10 cellular contexts compared by ENCODE assay signal in genomic region chr14:51369814-51370213, GRCh38.
A peak's percentile ranks its signal among the peaks of the same experiment; 100 is the strongest.
DNase-seq lines count a peak whose midpoint lies in the region; ATAC-seq and TF ChIP-seq lines count a peak whose summit lies in the region.
"Had no signal": no experiment of that assay in that cellular context is flagged by ENCODE, and none has a peak within 500 bp of the region (broad histone marks: within the 10 kb centered on the region; RNA-seq: fewer than 3 reads in every experiment).

No MANE protein-coding gene starts in this region.

- TF ChIP-seq CTCF in activated CD8-positive, alpha-beta T cell treated with anti-CD3 and anti-CD28 coated beads for 36 hours (IDR thresholded peaks at IDR 0.05), result peak; percentile 70
- peak; percentile 76 for TF ChIP-seq CTCF in OCI-LY3 (IDR thresholded peaks at IDR 0.05; ENCODE audit: low read depth, low read length)
- TF ChIP-seq CTCF in epithelial cell of esophagus (IDR thresholded peaks at IDR 0.05; ENCODE audit: insufficient read depth, low read depth, low read length, missing control alignments), result peak; percentile 7

- H3K27me3 ChIP-seq in OCI-LY3 (ENCODE audit: low read depth, low read length) (peaks cover 9% of the 10 kb centered on the region; the same call in 1 of the 2 replicates), MG63 (no peaks in the 10 kb centered on the region)

- H3K4me1 ChIP-seq in OCI-LY3 (ENCODE audit: low read length), result peaks cover 17% of the 10 kb centered on the region

- no peak for ATAC-seq in activated CD8-positive, alpha-beta T cell treated with anti-CD3 and anti-CD28 coated beads for 36 hours
- no peak for ATAC-seq in activated CD8-positive, alpha-beta T cell treated with anti-CD3 and anti-CD28 coated beads, Interleukin-2, amount 10 ng/mL, durations not matched to agents 7 days and 5 days
- ATAC-seq in HG03039 (IDR thresholded peaks at IDR 0.05; ENCODE audit: unreplicated experiment) (no peak), GM21423 (IDR thresholded peaks at IDR 0.05; ENCODE audit: unreplicated experiment) (no peak)
- ATAC-seq: activated CD4-positive, CD25-positive, alpha-beta regulatory T cell treated with anti-CD3 and anti-CD28 coated beads, Interleukin-2, amount 50 U/mL, for 24 hours had no signal

- no peak overlapping the region for H3K4me3 ChIP-seq in OCI-LY3 (ENCODE audit: low read length)
- H3K4me3 ChIP-seq in epithelial cell of esophagus (ENCODE audit: low read length), result no peak overlapping the region
- no peak overlapping the region for H3K4me3 ChIP-seq in MG63

- no peaks in the 10 kb centered on the region for H3K79me2 ChIP-seq in OCI-LY3 (ENCODE audit: low read length)

- H2AFZ ChIP-seq in OCI-LY3 (ENCODE audit: low read depth, low read length), result no peak overlapping the region

- H3K4me3 Mint-ChIP-seq in activated CD8-positive, alpha-beta T cell treated with anti-CD3 and anti-CD28 coated beads for 36 hours, result no peak overlapping the region
- no peak overlapping the region for H3K4me3 Mint-ChIP-seq in activated CD8-positive, alpha-beta T cell treated with anti-CD3 and anti-CD28 coated beads, Interleukin-2, amount 10 ng/mL, durations not matched to agents 7 days and 5 days

- H3K27ac ChIP-seq in OCI-LY3 (ENCODE audit: low read length), result no peak overlapping the region

- peaks cover 8% of the 10 kb centered on the region for H3K27me3 Mint-ChIP-seq in activated CD8-positive, alpha-beta T cell treated with anti-CD3 and anti-CD28 coated beads for 36 hours
- H3K27me3 Mint-ChIP-seq in activated CD8-positive, alpha-beta T cell treated with anti-CD3 and anti-CD28 coated beads, Interleukin-2, amount 10 ng/mL, durations not matched to agents 7 days and 5 days (ENCODE audit: low read depth), result peaks cover 5% of the 10 kb centered on the region

- DNase-seq in activated CD8-positive, alpha-beta T cell treated with anti-CD3 and anti-CD28 coated beads for 36 hours, result peak; percentile 39
- no peak for DNase-seq in activated CD8-positive, alpha-beta T cell treated with anti-CD3 and anti-CD28 coated beads, Interleukin-2, amount 10 ng/mL, durations not matched to agents 7 days and 5 days
- DNase-seq in epithelial cell of esophagus (ENCODE audit: low read depth), result no peak
- peak; percentile 4 for DNase-seq in stimulated activated CD8-positive, alpha-beta memory T cell treated with anti-CD3 and anti-CD28 coated beads, Interleukin-4, amount 100 ng/mL, for 24 hours (ENCODE audit: low read depth)
- no peak for DNase-seq in MG63
- DNase-seq: NCI-H146 had no signal

- H4K20me1 ChIP-seq in OCI-LY3 (ENCODE audit: insufficient read depth, low read length), result no peaks in the 10 kb centered on the region

- no peak overlapping the region for H3K4me2 ChIP-seq in OCI-LY3 (ENCODE audit: low read length)

- no peaks in the 10 kb centered on the region for H3K4me1 Mint-ChIP-seq in activated CD8-positive, alpha-beta T cell treated with anti-CD3 and anti-CD28 coated beads for 36 hours (ENCODE audit: low read depth)
- no peaks in the 10 kb centered on the region for H3K4me1 Mint-ChIP-seq in activated CD8-positive, alpha-beta T cell treated with anti-CD3 and anti-CD28 coated beads, Interleukin-2, amount 10 ng/mL, durations not matched to agents 7 days and 5 days (ENCODE audit: low read depth)

- H3K9ac ChIP-seq in OCI-LY3 (ENCODE audit: low read length), result no peak overlapping the region

- CTCF ChIA-PET in activated CD8-positive, alpha-beta T cell treated with anti-CD3 and anti-CD28 coated beads for 36 hours (lab: Charles Lee), result interaction anchor here (0.6 to 1.7 kb wide), 6 partner anchors 11 to 410 kb away, joined by 3 to 7 read pairs (median 4); no protein-coding TSS in a partner anchor
- CTCF ChIA-PET in activated CD8-positive, alpha-beta T cell treated with anti-CD3 and anti-CD28 coated beads, Interleukin-2, amount 10 ng/mL, durations not matched to agents 7 days and 5 days (lab: Charles Lee), result interaction anchor here (0.7 to 1.1 kb wide), 3 partner anchors 27 to 407 kb away, joined by 3 to 4 read pairs (median 4); no protein-coding TSS in a partner anchor

- H3K9me3 Mint-ChIP-seq in activated CD8-positive, alpha-beta T cell treated with anti-CD3 and anti-CD28 coated beads for 36 hours, result no peaks in the 10 kb centered on the region
- no peaks in the 10 kb centered on the region for H3K9me3 Mint-ChIP-seq in activated CD8-positive, alpha-beta T cell treated with anti-CD3 and anti-CD28 coated beads, Interleukin-2, amount 10 ng/mL, durations not matched to agents 7 days and 5 days (ENCODE audit: insufficient read depth)

- intact Hi-C loops in activated CD8-positive, alpha-beta T cell treated with anti-CD3 and anti-CD28 coated beads for 36 hours (cut with micrococcal nuclease), result loop anchor here (5.0 kb wide), 1 partner anchor 412 kb away; no protein-coding TSS in a partner anchor

- H3K27ac Mint-ChIP-seq in activated CD8-positive, alpha-beta T cell treated with anti-CD3 and anti-CD28 coated beads for 36 hours, result no peak overlapping the region
- H3K27ac Mint-ChIP-seq in activated CD8-positive, alpha-beta T cell treated with anti-CD3 and anti-CD28 coated beads, Interleukin-2, amount 10 ng/mL, durations not matched to agents 7 days and 5 days, result no peak overlapping the region

- H3K9me3 ChIP-seq in OCI-LY3 (ENCODE audit: insufficient read depth, low read length) (no peaks in the 10 kb centered on the region), MG63 (no peaks in the 10 kb centered on the region)

- POLR2A ChIA-PET in activated CD8-positive, alpha-beta T cell treated with anti-CD3 and anti-CD28 coated beads for 36 hours (lab: Charles Lee), result no interaction called here
- POLR2A ChIA-PET in activated CD8-positive, alpha-beta T cell treated with anti-CD3 and anti-CD28 coated beads, Interleukin-2, amount 10 ng/mL, durations not matched to agents 7 days and 5 days (lab: Charles Lee), result no interaction called here

- H3K36me3 ChIP-seq in OCI-LY3 (replicated peaks; ENCODE audit: low read depth, low read length) (no peaks in the 10 kb centered on the region), MG63 (no peaks in the 10 kb centered on the region)

- H3K36me3 Mint-ChIP-seq in activated CD8-positive, alpha-beta T cell treated with anti-CD3 and anti-CD28 coated beads for 36 hours (ENCODE audit: low read depth), result no peaks in the 10 kb centered on the region
- H3K36me3 Mint-ChIP-seq in activated CD8-positive, alpha-beta T cell treated with anti-CD3 and anti-CD28 coated beads, Interleukin-2, amount 10 ng/mL, durations not matched to agents 7 days and 5 days (ENCODE audit: low read depth), result no peaks in the 10 kb centered on the region

Comparison
In these comparisons a context has a peak if more than half of its experiments do, and no peak if none do; other contexts are left out.
1. DNase-seq: peak in activated CD8-positive, alpha-beta T cell treated with anti-CD3 and anti-CD28 coated beads for 36 hours (single experiment) and stimulated activated CD8-positive, alpha-beta memory T cell treated with anti-CD3 and anti-CD28 coated beads, Interleukin-4, amount 100 ng/mL, for 24 hours (single experiment); none in activated CD8-positive, alpha-beta T cell treated with anti-CD3 and anti-CD28 coated beads, Interleukin-2, amount 10 ng/mL, durations not matched to agents 7 days and 5 days (single experiment), epithelial cell of esophagus (single experiment) and MG63 (single experiment).
2. CTCF ChIP-seq: peak in every context shown above with its lines; median percentile 76 in OCI-LY3; 70 in activated CD8-positive, alpha-beta T cell treated with anti-CD3 and anti-CD28 coated beads for 36 hours; 7 in epithelial cell of esophagus.